Comparison of ENCODE assay signal across 3 cellular contexts in genomic region chr17:47717845-47718621, GRCh38.
TF ChIP-seq lines count a peak whose summit lies in the region.

No MANE protein-coding gene starts in this region.

TF ChIP-seq in HepG2, 621 proteins besides CTCF, POLR2A, EP300 and RAD21:
- TF ChIP-seq ISX (CRISPR knock-in tag; conservative IDR thresholded peaks at IDR 0.05) (no peak), MNT (IDR thresholded peaks at IDR 0.05) (peak; percentile 75)
TF ChIP-seq in HepG2: peak in this region for 1.

TF ChIP-seq in SK-N-SH, 30 proteins besides CTCF, POLR2A, EP300 and RAD21:
- TF ChIP-seq ELF1 (IDR thresholded peaks at IDR 0.05) (no peak), FOSL2 (IDR thresholded peaks at IDR 0.05; ENCODE audit: borderline replicate concordance, low read depth) (no peak), RXRA (IDR thresholded peaks at IDR 0.05; ENCODE audit: borderline replicate concordance, low read depth) (no peak), GABPA (IDR thresholded peaks at IDR 0.05; ENCODE audit: low read depth) (no peak), POLR2AphosphoS5 (IDR thresholded peaks at IDR 0.05; ENCODE audit: low read depth, low read length) (no peak), NRF1 (IDR thresholded peaks at IDR 0.05; ENCODE audit: low read depth, low read length) (no peak), TAF1 (IDR thresholded peaks at IDR 0.05; ENCODE audit: borderline replicate concordance, low read depth, low read length) (no peak), RFX5 (IDR thresholded peaks at IDR 0.05; ENCODE audit: low read length) (no peak), MAX (IDR thresholded peaks at IDR 0.05; ENCODE audit: low read depth) (no peak), EZH2phosphoT487 (IDR thresholded peaks at IDR 0.05; ENCODE audit: borderline replicate concordance, low read depth) (no peak)
TF ChIP-seq in SK-N-SH: peak in this region for 0.

TF ChIP-seq in H1, 55 proteins besides CTCF, POLR2A, EP300 and RAD21:
- TF ChIP-seq HDAC2 (IDR thresholded peaks at IDR 0.05; ENCODE audit: borderline replicate concordance in 1 of 2, low read depth in 2 of 2, low read length in 2 of 2) (no peak), RBBP5 (IDR thresholded peaks at IDR 0.05; ENCODE audit: borderline replicate concordance, low read depth, low read length) (no peak), GTF2F1 (IDR thresholded peaks at IDR 0.05; ENCODE audit: borderline replicate concordance, low read depth, low read length) (no peak), EZH2 (IDR thresholded peaks at IDR 0.05; ENCODE audit: low read depth, low read length, severe bottlenecking) (no peak), PHF8 (conservative IDR thresholded peaks at IDR 0.05; ENCODE audit: low read depth, low read length) (no peak), POLR2AphosphoS5 (IDR thresholded peaks at IDR 0.05; ENCODE audit: low read depth, low read length) (no peak), CEBPB (IDR thresholded peaks at IDR 0.05; ENCODE audit: low read depth, low read length) (no peak), SIN3A (conservative IDR thresholded peaks at IDR 0.05 in 1 of 2, IDR thresholded peaks at IDR 0.05 in 1 of 2; ENCODE audit: low read depth in 1 of 2, low read length in 2 of 2) (no peak), JUND (IDR thresholded peaks at IDR 0.05; ENCODE audit: low read length) (no peak), HDAC6 (IDR thresholded peaks at IDR 0.05; ENCODE audit: low read depth, low read length) (no peak), SIRT6 (IDR thresholded peaks at IDR 0.05; ENCODE audit: low read length) (no peak), BRCA1 (IDR thresholded peaks at IDR 0.05; ENCODE audit: low read depth, low read length) (no peak), SP2 (IDR thresholded peaks at IDR 0.05; ENCODE audit: low read length) (no peak), SP4 (IDR thresholded peaks at IDR 0.05; ENCODE audit: low read length) (no peak)
